In the genomic region with DNA sequence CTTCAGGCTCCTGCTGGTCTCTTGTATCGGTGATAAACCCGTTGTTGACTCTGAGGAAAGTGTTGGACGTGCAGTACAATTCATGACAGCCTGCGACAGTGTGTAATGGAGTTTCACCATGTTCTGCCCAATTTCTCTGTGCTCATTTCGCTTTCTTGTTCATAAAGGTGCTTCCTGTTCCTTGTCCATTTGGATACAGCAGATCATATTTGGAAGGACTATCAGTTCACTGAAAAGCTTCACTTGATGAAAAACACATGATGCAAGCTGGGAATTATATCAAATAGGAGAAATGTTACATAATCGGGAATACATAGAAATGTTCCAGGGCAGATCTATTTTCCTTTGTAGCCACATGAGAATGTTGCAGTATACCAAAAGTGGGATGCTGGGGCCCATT, we compare ENCODE assay signal across 20 cellular contexts.
DNase-seq lines count a peak whose midpoint lies in the region; ATAC-seq, FAIRE-seq and TF ChIP-seq lines count a peak whose summit lies in the region.
"Had no signal": no experiment of that assay in that cellular context is flagged by ENCODE, and none has a peak within 500 bp of the region (broad histone marks: within the 10 kb centered on the region; RNA-seq: fewer than 3 reads in every experiment).

No MANE protein-coding gene starts in this region.

- H3K9me3 ChIP-seq in gastroesophageal sphincter (no peaks in the 10 kb centered on the region), right cardiac atrium (ENCODE audit: control insufficient read depth, low read length) (no peaks in the 10 kb centered on the region), gastrocnemius medialis (no peaks in the 10 kb centered on the region)
- H3K9me3 ChIP-seq: BLaER1 treated with 17β-estradiol and CSF1 and Interleukin-3, amounts not matched to agents 10 nM and 100 nM had no signal

- H3K27ac ChIP-seq in gastroesophageal sphincter: peak overlapping the region in 3 of 4 donors; percentile 5 to 32 (median 25)
- H3K27ac ChIP-seq in right cardiac atrium (ENCODE audit: low read length): peak overlapping the region; percentile 17
- peak overlapping the region in 2 of 4 donors; percentile 7 to 52 for H3K27ac ChIP-seq in gastrocnemius medialis
- H3K27ac ChIP-seq: BLaER1 treated with 17β-estradiol and CSF1 and Interleukin-3, amounts not matched to agents 10 nM and 100 nM had no signal

- DNase-seq in bronchial epithelial cell (ENCODE audit: low read depth): no peak
- DNase-seq in right cardiac atrium: no peak
- no peak for DNase-seq in gastrocnemius medialis
- DNase-seq in NCI-H2081 treated with DMSO at 0.1 percent for 48 hours (lab: John Stamatoyannopoulos, UW): no peak
- no peak for DNase-seq in stimulated activated CD4-positive, alpha-beta T cell treated with anti-CD3 and anti-CD28 coated beads, Interleukin-15, amount 100 ng/mL, for 24 hours
- DNase-seq: CD8-positive, alpha-beta T cell; DMS 273 treated with DMSO at 0.1 percent for 48 hours; DMS53; DND-41; EL; HCEC 1CT; IMR-90 had no signal

- WGBS in gastroesophageal sphincter (ENCODE audit: low coverage in 1 of 2), 2 donors: 65 to 89% methylated on average over 1 to 5 of the region's 6 CpGs
- WGBS in right cardiac atrium: 48% methylated on average over 6 of the region's 6 CpGs

- TF ChIP-seq POLR2A in gastroesophageal sphincter (IDR thresholded peaks at IDR 0.05) (no peak), gastrocnemius medialis (IDR thresholded peaks at IDR 0.05) (no peak)

- peak; percentile 68 for FAIRE-seq in bronchial epithelial cell (lab: Jason Lieb, UNC)
- FAIRE-seq: GM12891, GM18507, H54, HTR-8/SVneo had no signal

- TF ChIP-seq EP300 in gastroesophageal sphincter (IDR thresholded peaks at IDR 0.05): no peak

- intact Hi-C loops in right cardiac atrium (cut with DNase I): no loop called here
- intact Hi-C loops in gastrocnemius medialis (cut with DNase I; ENCODE audit: low total_unique reads): no loop called here

- H3K27me3 ChIP-seq in bronchial epithelial cell (ENCODE audit: control insufficient read depth, insufficient read depth, low read length): no peaks in the 10 kb centered on the region
- no peaks in the 10 kb centered on the region for H3K27me3 ChIP-seq in gastroesophageal sphincter
- no peaks in the 10 kb centered on the region for H3K27me3 ChIP-seq in right cardiac atrium (ENCODE audit: control insufficient read depth, insufficient read depth)
- no peaks in the 10 kb centered on the region for H3K27me3 ChIP-seq in gastrocnemius medialis
- H3K27me3 ChIP-seq: BLaER1 treated with 17β-estradiol and CSF1 and Interleukin-3, amounts not matched to agents 10 nM and 100 nM had no signal

- H3K4me3 ChIP-seq in bronchial epithelial cell (ENCODE audit: low read depth, low read length): no peak overlapping the region
- H3K4me3 ChIP-seq in gastroesophageal sphincter: no peak overlapping the region
- no peak overlapping the region for H3K4me3 ChIP-seq in right cardiac atrium (ENCODE audit: low read length)
- no peak overlapping the region for H3K4me3 ChIP-seq in gastrocnemius medialis
- H3K4me3 ChIP-seq: BLaER1 treated with 17β-estradiol and CSF1 and Interleukin-3, amounts not matched to agents 10 nM and 100 nM; GM23338 had no signal

- H3K36me3 ChIP-seq in bronchial epithelial cell (ENCODE audit: control insufficient read depth, insufficient read depth, low read length) (no peaks in the 10 kb centered on the region), gastroesophageal sphincter (no peaks in the 10 kb centered on the region), gastrocnemius medialis (no peaks in the 10 kb centered on the region)
- H3K36me3 ChIP-seq: BLaER1 treated with 17β-estradiol and CSF1 and Interleukin-3, amounts not matched to agents 10 nM and 100 nM had no signal

- peaks cover 0 to 3% (median 3%) of the 10 kb centered on the region in 3 donors for H3K4me1 ChIP-seq in gastroesophageal sphincter
- no peaks in the 10 kb centered on the region for H3K4me1 ChIP-seq in right cardiac atrium (ENCODE audit: control insufficient read depth, insufficient read depth, low read length)
- H3K4me1 ChIP-seq in gastrocnemius medialis: peaks cover 0 to 15% of the 10 kb centered on the region in 2 donors
- H3K4me1 ChIP-seq: BLaER1 treated with 17β-estradiol and CSF1 and Interleukin-3, amounts not matched to agents 10 nM and 100 nM had no signal

- in situ Hi-C loops in gastrocnemius medialis (cut with MboI; ENCODE audit: low sequenced_read_pairs in 4 of 4): no loop called here

- ATAC-seq in gastroesophageal sphincter (peak; percentile 75), right cardiac atrium (peak in 1 of 2 donors; percentile 69), gastrocnemius medialis (peak; percentile 42 to 47), HG03378 (IDR thresholded peaks at IDR 0.05; ENCODE audit: unreplicated experiment) (no peak)
- ATAC-seq: CD8-positive, alpha-beta T cell; GM23338 had no signal

- no peak for TF ChIP-seq CTCF in bronchial epithelial cell (IDR thresholded peaks at IDR 0.05; ENCODE audit: insufficient read depth, low read length, severe bottlenecking)
- no peak for TF ChIP-seq CTCF in gastroesophageal sphincter (IDR thresholded peaks at IDR 0.05)
- TF ChIP-seq CTCF in gastrocnemius medialis (IDR thresholded peaks at IDR 0.05 in 4 of 5, conservative IDR thresholded peaks at IDR 0.05 in 1 of 5): no peak
